ENCODE assay signal across 16 cellular contexts in the genomic region with DNA sequence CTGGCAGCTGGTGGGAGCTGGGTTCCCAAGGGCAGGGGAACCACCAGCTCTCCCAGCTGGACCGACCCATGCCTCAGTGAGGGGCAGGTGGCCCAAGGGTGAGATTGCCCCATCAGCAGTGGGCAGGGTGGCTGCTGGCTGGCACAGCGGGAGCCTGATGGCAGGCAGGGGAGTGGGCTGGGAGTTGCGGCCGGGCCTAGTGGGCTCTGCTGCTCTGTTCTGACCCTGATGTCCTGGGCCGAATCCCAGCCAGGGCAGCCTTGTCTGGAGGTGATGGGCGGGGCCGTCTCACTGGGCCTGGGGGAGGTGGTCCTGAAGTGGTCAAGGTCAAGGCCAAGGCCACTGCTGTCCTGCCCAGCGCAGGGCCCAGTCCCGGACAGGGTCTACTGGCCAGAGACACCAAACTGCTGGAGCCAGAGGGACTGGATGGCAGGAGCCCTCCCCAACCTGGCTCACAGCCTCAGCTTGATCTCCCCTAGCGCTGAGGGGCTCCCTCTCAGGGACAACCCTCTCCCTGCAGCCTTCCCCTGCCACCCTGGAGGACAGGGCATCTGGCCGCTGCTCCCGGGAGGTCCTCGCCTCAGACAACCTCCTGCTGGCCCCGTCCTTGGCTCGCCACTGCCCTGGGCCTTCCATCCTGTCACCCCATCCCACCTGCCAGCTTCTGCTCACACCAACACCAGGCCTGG.
"Had no signal": no experiment of that assay in that cellular context is flagged by ENCODE, and none has a peak within 500 bp of the region (broad histone marks: within the 10 kb centered on the region; RNA-seq: fewer than 3 reads in every experiment).

No MANE protein-coding gene starts in this region.

- H3K9me3 Mint-ChIP-seq: endodermal cell, immature natural killer cell, naive B cell, nephron had no signal

- H3K4me3 Mint-ChIP-seq: endodermal cell, immature natural killer cell, naive B cell, nephron had no signal

- H3K4me3 ChIP-seq: colonic mucosa, psoas muscle, skin epidermis had no signal

- H3K4me1 Mint-ChIP-seq: endodermal cell, immature natural killer cell had no signal

- H3K36me3 Mint-ChIP-seq: immature natural killer cell, naive B cell had no signal

- H3K27me3 ChIP-seq: colonic mucosa, foreskin keratinocyte had no signal

- DNase-seq: colonic mucosa; effector CD4-positive, alpha-beta T cell; endodermal cell; foreskin keratinocyte; immature natural killer cell; mesendoderm; naive B cell; psoas muscle; retina; stimulated activated CD4-positive, alpha-beta T cell treated with anti-CD3 and anti-CD28 coated beads, Interleukin-12 subunit alpha, Interleukin-12 subunit beta, amount 100 ng/mL, for 4 hours; stimulated activated naive CD4-positive, alpha-beta T cell; trophoblast cell had no signal

- H3K9me3 ChIP-seq: colonic mucosa, psoas muscle had no signal

- H3K27ac Mint-ChIP-seq: endodermal cell, immature natural killer cell, nephron had no signal

- FAIRE-seq: endothelial cell of umbilical vein, keratinocyte had no signal

- H3K27ac ChIP-seq: colonic mucosa, foreskin keratinocyte, psoas muscle, skin epidermis had no signal

- H3K27me3 Mint-ChIP-seq: naive B cell had no signal

- H3K4me1 ChIP-seq: foreskin keratinocyte, psoas muscle had no signal

- H3K36me3 ChIP-seq: colonic mucosa had no signal
